Comparison of ENCODE assay signal across 8 cellular contexts in the genomic region with DNA sequence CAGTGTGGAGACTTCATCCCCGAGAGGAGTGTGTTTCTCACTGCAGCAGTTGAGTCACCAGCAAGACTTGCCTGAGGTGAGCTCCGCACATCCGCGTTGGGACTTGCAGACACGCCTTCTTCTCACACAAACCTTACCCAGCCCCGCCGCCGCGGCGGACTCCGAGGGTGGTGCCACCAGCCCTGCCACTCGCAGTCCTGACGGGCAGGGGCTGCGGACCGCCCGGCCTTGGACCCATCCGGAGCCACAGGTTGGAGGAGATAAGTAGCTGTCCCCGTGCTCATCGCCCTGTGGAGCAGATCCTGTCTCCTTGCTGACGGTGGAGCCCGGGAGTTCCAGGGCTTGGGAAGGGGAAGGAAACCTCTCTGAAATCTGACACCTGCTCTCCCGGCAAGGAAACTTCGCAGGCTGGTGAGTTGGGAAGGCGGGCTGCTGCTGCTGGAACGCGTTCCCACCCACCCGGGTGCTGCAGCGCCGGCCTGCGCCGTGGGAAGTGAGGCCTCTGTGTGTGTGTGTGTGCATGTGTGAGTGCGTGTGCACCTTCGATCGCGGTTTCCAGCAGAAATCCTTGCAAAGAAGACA. TPM values are rescaled to one million over a fixed set of nuclear protein-coding genes. Genes with fewer than 3 reads are reported as not detected.
A peak's percentile ranks its signal among the peaks of the same experiment; 100 is the strongest.
DNase-seq lines count a peak whose midpoint lies in the region; ATAC-seq and TF ChIP-seq lines count a peak whose summit lies in the region.

A gene with protein sequence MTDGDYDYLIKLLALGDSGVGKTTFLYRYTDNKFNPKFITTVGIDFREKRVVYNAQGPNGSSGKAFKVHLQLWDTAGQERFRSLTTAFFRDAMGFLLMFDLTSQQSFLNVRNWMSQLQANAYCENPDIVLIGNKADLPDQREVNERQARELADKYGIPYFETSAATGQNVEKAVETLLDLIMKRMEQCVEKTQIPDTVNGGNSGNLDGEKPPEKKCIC (plus strand): TSS at position 188 of the 582 bp plus-strand sequence. CDS start 49,109 bp downstream, outside the sequence.

- CTCF ChIA-PET in CD4-positive, alpha-beta memory T cell (lab: Charles Lee; ENCODE audit: partially characterized antibody), result no interaction called here

- peak; percentile 90 for ATAC-seq in RWPE2 (ENCODE audit: low read depth)

- H3K9me3 ChIP-seq in CD4-positive, alpha-beta memory T cell (ENCODE audit: control insufficient read depth in 1 of 2, low read length in 2 of 2), result no peaks in the 10 kb centered on the region
- H3K9me3 ChIP-seq in RWPE2 (ENCODE audit: severe bottlenecking) (no peaks in the 10 kb centered on the region), subcutaneous abdominal adipose tissue (ENCODE audit: control insufficient read depth in 5 of 5, low read length in 5 of 5) (no peaks in the 10 kb centered on the region)

- peaks cover 0 to 9% (median 2%) of the 10 kb centered on the region in 8 donors for H3K9me3 Mint-ChIP-seq in CD4-positive, alpha-beta memory T cell

- H3K27ac Mint-ChIP-seq in CD4-positive, alpha-beta memory T cell, result peak within 1 kb of the TSS; percentile 53 to 91 (median 82)

- peaks cover 0 to 2% of the 10 kb centered on the region in 2 donors for H3K27me3 Mint-ChIP-seq in CD4-positive, alpha-beta memory T cell

- H3K36me3 Mint-ChIP-seq in CD4-positive, alpha-beta memory T cell, result peaks cover 3 to 4% of the 10 kb centered on the region in 2 donors

- no peaks in the 10 kb centered on the region for H3K27me3 ChIP-seq in CD4-positive, alpha-beta memory T cell (ENCODE audit: insufficient read depth, low read length)
- H3K27me3 ChIP-seq in RWPE2 (ENCODE audit: insufficient read depth, poor library complexity, severe bottlenecking), result no peaks in the 10 kb centered on the region
- H3K27me3 ChIP-seq in subcutaneous abdominal adipose tissue (ENCODE audit: control insufficient read depth in 5 of 5, insufficient read depth in 4 of 5, low read length in 5 of 5), result peaks cover 0 to 6% (median 0%) of the 10 kb centered on the region in 5 donors

- H3K4me3 ChIP-seq in CD4-positive, alpha-beta memory T cell (ENCODE audit: low read length in 2 of 2), result peak within 1 kb of the TSS; percentile 68 to 87
- H3K4me3 ChIP-seq in RWPE2 (ENCODE audit: severe bottlenecking) (peak within 1 kb of the TSS; percentile 41), subcutaneous abdominal adipose tissue (ENCODE audit: low read depth in 1 of 5, low read length in 5 of 5) (peak within 1 kb of the TSS; percentile 22 to 70 (median 65))

- peak within 1 kb of the TSS; percentile 58 for H3K27ac ChIP-seq in CD4-positive, alpha-beta memory T cell (ENCODE audit: low read depth, low read length)
- peak within 1 kb of the TSS; percentile 70 for H3K27ac ChIP-seq in RWPE2 (ENCODE audit: poor library complexity, severe bottlenecking)
- no peak within 1 kb of the TSS for H3K27ac ChIP-seq in subcutaneous abdominal adipose tissue (ENCODE audit: low read depth, low read length)

- peaks cover 15% of the 10 kb centered on the region for H3K4me1 ChIP-seq in CD4-positive, alpha-beta memory T cell (ENCODE audit: insufficient read depth, low read length)
- H3K4me1 ChIP-seq in RWPE2 (ENCODE audit: insufficient read depth, poor library complexity, severe bottlenecking) (peaks cover 29% of the 10 kb centered on the region), subcutaneous abdominal adipose tissue (ENCODE audit: control insufficient read depth in 5 of 5, insufficient read depth in 5 of 5, low read length in 5 of 5) (peaks cover 0 to 13% (median 11%) of the 10 kb centered on the region in 5 donors)

- H3K36me3 ChIP-seq in CD4-positive, alpha-beta memory T cell (ENCODE audit: insufficient read depth, low read length), result no peaks in the 10 kb centered on the region
- H3K36me3 ChIP-seq in RWPE2 (ENCODE audit: low read depth) (no peaks in the 10 kb centered on the region), subcutaneous abdominal adipose tissue (ENCODE audit: control insufficient read depth in 5 of 5, insufficient read depth in 5 of 5, low read length in 5 of 5) (no peaks in the 10 kb centered on the region)

- peak; percentile 57 to 82 (median 61) for DNase-seq in CD4-positive, alpha-beta memory T cell
- peak; percentile 41 for DNase-seq in HS-5 (ENCODE audit: low read depth)
- peak; percentile 90 for DNase-seq in RWPE2 (ENCODE audit: low spot score)
- peak; percentile 76 for DNase-seq in activated naive CD4-positive, alpha-beta T cell treated with Interleukin-2 at 50 U/mL for 16 hours
- DNase-seq in head of caudate nucleus, result peak; percentile 26 to 84 (median 66)
- DNase-seq in occipital lobe (lab: John Stamatoyannopoulos, UW), result peak; percentile 68
- DNase-seq in NAMALWA (ENCODE audit: low spot score), result no peak

- peak within 1 kb of the TSS in 3 of 5 donors; percentile 38 to 49 (median 43) for H3K9ac ChIP-seq in subcutaneous abdominal adipose tissue (ENCODE audit: low read length in 5 of 5)

- POLR2A ChIA-PET in CD4-positive, alpha-beta memory T cell (lab: Charles Lee; ENCODE audit: partially characterized antibody), result interaction anchor here (1.5 kb wide), 2 partner anchors 22 to 110 kb away, joined by 3 read pairs; no protein-coding TSS in a partner anchor

- intact Hi-C loops in CD4-positive, alpha-beta memory T cell (cut with micrococcal nuclease), result loop anchor here (5.0 to 10.0 kb wide), 2 partner anchors 111 to 474 kb away; partner anchors contain the start of genes C18orf54 and STARD6
- intact Hi-C loops in head of caudate nucleus (cut with DNase I), result no loop called here

- TF ChIP-seq CTCF in RWPE2 (IDR thresholded peaks at IDR 0.05; ENCODE audit: poor library complexity, severe bottlenecking), result no peak

- H3K4me1 Mint-ChIP-seq in CD4-positive, alpha-beta memory T cell, result peaks cover 20 to 39% (median 25%) of the 10 kb centered on the region in 4 donors

- H3K4me3 Mint-ChIP-seq in CD4-positive, alpha-beta memory T cell, result peak within 1 kb of the TSS; percentile 88 to 96 (median 92)

RNA-seq across cellular contexts. Expression of the gene that starts here (rescaled TPM):
- total RNA-seq in CD4-positive, alpha-beta memory T cell, result 1 to 10 TPM; 2.2 to 3.1 TPM
- 1 to 10 TPM; 1.0 to 1.1 TPM for polyA plus RNA-seq in CD4-positive, alpha-beta memory T cell
- total RNA-seq in occipital lobe, result 35.1 TPM
